Comparison of ENCODE assay signal across 17 cellular contexts in the genomic region with DNA sequence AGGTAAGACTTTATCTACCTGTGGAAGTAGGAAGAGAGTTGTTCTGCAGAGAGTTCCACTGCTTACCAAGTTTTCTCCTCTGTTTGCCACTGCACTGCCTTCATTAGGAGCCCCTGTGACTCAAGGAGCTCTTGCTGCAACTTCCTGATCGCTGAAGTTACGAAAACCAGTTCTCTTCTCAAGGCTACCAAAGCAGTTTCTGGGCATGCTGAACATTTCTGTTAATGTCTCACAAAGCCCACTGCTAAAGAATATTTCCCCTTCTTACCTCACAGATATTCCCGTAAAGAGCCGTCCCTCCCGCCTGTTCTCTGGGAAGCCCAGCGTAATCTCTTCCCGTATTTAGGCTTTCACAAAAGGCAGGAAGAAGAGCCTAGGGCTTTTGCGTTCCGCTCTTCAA.
DNase-seq lines count a peak whose midpoint lies in the region; ATAC-seq, FAIRE-seq and TF ChIP-seq lines count a peak whose summit lies in the region.
"Had no signal": no experiment of that assay in that cellular context is flagged by ENCODE, and none has a peak within 500 bp of the region (broad histone marks: within the 10 kb centered on the region; RNA-seq: fewer than 3 reads in every experiment).

No MANE protein-coding gene starts in this region.

- no peak overlapping the region for H3K4me2 ChIP-seq in H1 (ENCODE audit: insufficient read depth in 1 of 2, low read depth in 2 of 2, low read length in 2 of 2)

- no peak overlapping the region for H3K18ac ChIP-seq in H1 (ENCODE audit: extremely low read depth, low read length)

- no peak overlapping the region for H3K56ac ChIP-seq in H1 (replicated peaks; ENCODE audit: insufficient read length, low read depth, low read length)

- POLR2A ChIA-PET in H1 (lab: Charles Lee; ENCODE audit: partially characterized antibody), result no interaction called here

- peak overlapping the region; percentile 92; the same call in 1 of the 2 replicates for H2AFZ ChIP-seq in H1 (ENCODE audit: low read length)

- H3K79me1 ChIP-seq in H1 (ENCODE audit: low read depth, low read length), result no peaks in the 10 kb centered on the region

- H2BK5ac ChIP-seq in H1 (ENCODE audit: low read depth, low read length), result no peak overlapping the region

- H3K4me1 Mint-ChIP-seq in mesothelial cell of epicardium, result no peaks in the 10 kb centered on the region

- TF ChIP-seq CTCF in H1 (IDR thresholded peaks at IDR 0.05; ENCODE audit: control extremely low read depth in 1 of 3, insufficient read depth in 1 of 3, low read depth in 1 of 3, low read length in 3 of 3) (no peak), mesothelial cell of epicardium (IDR thresholded peaks at IDR 0.05; ENCODE audit: unreplicated experiment) (no peak)

- no peak overlapping the region for H3K9ac ChIP-seq in H1 (replicated peaks in 1 of 4; ENCODE audit: extremely low read depth in 1 of 4, low read depth in 3 of 4, low read length in 3 of 4)

- DNase-seq in Ammon's horn (ENCODE audit: low spot score) (peak; percentile 45), NOMO-1 treated with DMSO at 0.1 percent for 48 hours (lab: John Stamatoyannopoulos, UW; ENCODE audit: unreplicated experiment) (peak; percentile 88), H1 (ENCODE audit: low read depth in 1 of 2, low spot score in 2 of 2) (no peak), mesothelial cell of epicardium (ENCODE audit: low spot score in 2 of 2, unreplicated experiment in 2 of 2) (no peak), SK-N-DZ (ENCODE audit: low spot score) (no peak), NCI-H774 (lab: John Stamatoyannopoulos, UW) (no peak)
- DNase-seq: activated CD4-positive, alpha-beta T cell treated with anti-CD3 and anti-CD28 coated beads, Interleukin-2, amount 50 U/mL, for 48 hours; aorta; DMS153; foreskin keratinocyte; NCI-H1436; NCI-H510A treated with DMSO at 0.1 percent for 48 hours; RPMI8226; T1000; transverse colon had no signal

- H2BK20ac ChIP-seq in H1 (ENCODE audit: low read length), result no peak overlapping the region

- no peak overlapping the region for H2BK12ac ChIP-seq in H1 (ENCODE audit: low read depth, low read length)

- peaks cover 17% of the 10 kb centered on the region for H3K9me3 Mint-ChIP-seq in mesothelial cell of epicardium

- no peak overlapping the region for H2BK15ac ChIP-seq in H1 (ENCODE audit: low read length)

- no peaks in the 10 kb centered on the region for H3K23me2 ChIP-seq in H1 (ENCODE audit: low read depth, low read length)

- H4K91ac ChIP-seq in H1 (replicated peaks; ENCODE audit: insufficient read length, low read length), result no peak overlapping the region

- H3K27me3 ChIP-seq in H1 (replicated peaks in 1 of 4; ENCODE audit: control insufficient read depth in 3 of 4, extremely low read depth in 1 of 4, insufficient read depth in 3 of 4, low read length in 3 of 4), result no peaks in the 10 kb centered on the region
- H3K27me3 ChIP-seq: foreskin keratinocyte, transverse colon had no signal

- TF ChIP-seq POLR2A in H1 (IDR thresholded peaks at IDR 0.05; ENCODE audit: control extremely low read depth in 1 of 2, low read depth in 2 of 2, low read length in 2 of 2), result no peak

- no peak overlapping the region for H4K8ac ChIP-seq in H1 (ENCODE audit: extremely low read depth, insufficient read depth, low read length)

- no peak overlapping the region for H3K27ac ChIP-seq in H1 (ENCODE audit: low read depth, low read length)
- H3K27ac ChIP-seq: foreskin keratinocyte had no signal

- H3K4me3 Mint-ChIP-seq in mesothelial cell of epicardium, result peak overlapping the region; percentile 60

- H3K27ac Mint-ChIP-seq in mesothelial cell of epicardium, result peak overlapping the region; percentile 66

- no peaks in the 10 kb centered on the region for H3K4me1 ChIP-seq in H1 (replicated peaks in 1 of 4; ENCODE audit: control insufficient read depth in 3 of 4, insufficient read depth in 4 of 4, low read length in 3 of 4)
- H3K4me1 ChIP-seq: foreskin keratinocyte, transverse colon had no signal

- H3K27me3 Mint-ChIP-seq in mesothelial cell of epicardium (ENCODE audit: low read depth), result no peaks in the 10 kb centered on the region

- no peak for TF ChIP-seq EP300 in H1 (IDR thresholded peaks at IDR 0.05; ENCODE audit: borderline replicate concordance in 1 of 2, low read depth in 2 of 2, low read length in 2 of 2)

- no peaks in the 10 kb centered on the region for H3K36me3 ChIP-seq in H1 (ENCODE audit: control insufficient read depth in 2 of 4, insufficient read depth in 4 of 4, low read length in 3 of 4)
- H3K36me3 ChIP-seq: transverse colon had no signal

- no peak overlapping the region for H3K4me3 ChIP-seq in H1 (ENCODE audit: extremely low read depth in 1 of 4, insufficient read depth in 2 of 4, low read depth in 3 of 4, low read length in 4 of 4)
- H3K4me3 ChIP-seq: transverse colon had no signal

- no peak for FAIRE-seq in H1 (lab: Jason Lieb, UNC)

- TF ChIP-seq RAD21 in H1 (IDR thresholded peaks at IDR 0.05 in 1 of 2, conservative IDR thresholded peaks at IDR 0.05 in 1 of 2; ENCODE audit: low read depth in 2 of 2, low read length in 2 of 2), result no peak

- H2AK5ac ChIP-seq in H1 (ENCODE audit: low read depth, low read length), result no peak overlapping the region

- no peak overlapping the region for H3K4ac ChIP-seq in H1 (replicated peaks; ENCODE audit: insufficient read length, low read depth, low read length)

- ATAC-seq in GM21367 (IDR thresholded peaks at IDR 0.05; ENCODE audit: unreplicated experiment), result no peak
- no peak for ATAC-seq in HG02973 (IDR thresholded peaks at IDR 0.05; ENCODE audit: unreplicated experiment)
- ATAC-seq: foreskin keratinocyte had no signal

- H4K20me1 ChIP-seq in H1 (replicated peaks in 1 of 2; ENCODE audit: control insufficient read depth in 1 of 2, insufficient read depth in 2 of 2, low read length in 2 of 2), result no peaks in the 10 kb centered on the region

- peaks cover 4% of the 10 kb centered on the region for H3K36me3 Mint-ChIP-seq in mesothelial cell of epicardium

- no peak overlapping the region for H2BK120ac ChIP-seq in H1 (replicated peaks; ENCODE audit: low read depth, low read length)

- no peaks in the 10 kb centered on the region; a peak in 1 of 4 replicates for H3K9me3 ChIP-seq in H1 (ENCODE audit: insufficient read depth in 2 of 2, low read depth in 1 of 2, low read length in 1 of 2)

- no peak overlapping the region for H3K14ac ChIP-seq in H1 (ENCODE audit: insufficient read length)

- no peak overlapping the region for H4K5ac ChIP-seq in H1 (ENCODE audit: insufficient read length, low read depth, low read length)

- H3K23ac ChIP-seq in H1 (ENCODE audit: insufficient read length), result no peak overlapping the region

- CTCF ChIA-PET in H1 (lab: Charles Lee; ENCODE audit: partially characterized antibody), result interaction anchor here (0.6 to 2.1 kb wide), 4 partner anchors 10 to 389 kb away, joined by 3 to 5 read pairs (median 4); no protein-coding TSS in a partner anchor

- WGBS in H1 (ENCODE audit: extremely low coverage in 1 of 2, insufficient coverage in 1 of 2, insufficient read length in 1 of 2, insufficient replicate concordance in 2 of 2, low coverage in 1 of 2, low lambda C conversion rate in 2 of 2, missing lambda C conversion rate in 1 of 2), 2 experiments, result 83% methylated on average over 9 of the region's 9 CpGs; no CpG with 5 or more reads in 1 of the 2 experiments

- H3K79me2 ChIP-seq in H1 (ENCODE audit: control insufficient read depth in 1 of 2, insufficient read depth in 2 of 2, low read length in 2 of 2), result no peaks in the 10 kb centered on the region

TF ChIP-seq in H1, 55 proteins besides CTCF, POLR2A, EP300 and RAD21 (continues in another document):
- TF ChIP-seq JUN (IDR thresholded peaks at IDR 0.05; ENCODE audit: low read depth, low read length) (no peak), GABPA (IDR thresholded peaks at IDR 0.05; ENCODE audit: borderline replicate concordance, insufficient read depth, low read length) (no peak), POU5F1 (IDR thresholded peaks at IDR 0.05; ENCODE audit: low read depth, low read length) (no peak), ZNF274 (IDR thresholded peaks at IDR 0.05; ENCODE audit: borderline replicate concordance, extremely low read depth, low read length) (no peak)

Comparison
In these comparisons a context has a peak if more than half of its experiments do, and no peak if none do; other contexts are left out.
1. DNase-seq: peak in Ammon's horn (single experiment) and NOMO-1 treated with DMSO at 0.1 percent for 48 hours (single experiment); none in H1 (0 of 2), mesothelial cell of epicardium (0 of 2), SK-N-DZ (single experiment) and NCI-H774 (single experiment).